ENCODE assay signal across 20 cellular contexts in the genomic region with DNA sequence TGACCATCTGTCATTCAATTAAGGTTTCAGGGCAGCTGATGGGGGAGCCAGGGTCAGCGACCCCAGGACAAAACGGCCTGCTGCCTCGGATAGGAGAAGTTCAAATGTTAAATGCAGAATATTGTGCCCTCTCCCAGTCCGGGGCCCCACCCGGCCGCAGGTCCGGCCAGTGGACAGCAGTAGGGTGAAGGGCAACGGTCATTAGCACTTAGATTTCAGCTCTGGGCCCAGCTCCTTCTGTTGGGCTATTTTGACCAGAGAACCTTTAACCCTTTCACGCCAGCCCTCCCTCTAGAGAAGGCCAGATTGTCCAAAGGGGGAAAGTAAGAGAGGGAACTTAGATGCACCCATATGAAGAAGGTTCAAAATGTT. TPM values are rescaled to one million over a fixed set of nuclear protein-coding genes. Genes with fewer than 3 reads are reported as not detected.
A peak's percentile ranks its signal among the peaks of the same experiment; 100 is the strongest.
DNase-seq lines count a peak whose midpoint lies in the region; ATAC-seq, FAIRE-seq and TF ChIP-seq lines count a peak whose summit lies in the region.
"Had no signal": no experiment of that assay in that cellular context is flagged by ENCODE, and none has a peak within 500 bp of the region (broad histone marks: within the 10 kb centered on the region; RNA-seq: fewer than 3 reads in every experiment).

No MANE protein-coding gene starts in this region.

- TF ChIP-seq EP300 in H1 (IDR thresholded peaks at IDR 0.05; ENCODE audit: borderline replicate concordance in 1 of 2, low read depth in 2 of 2, low read length in 2 of 2), result no peak

- H3K4me3 Mint-ChIP-seq in IgD-negative memory B cell, result peak overlapping the region in 3 of 4 donors; percentile 12 to 55 (median 29)
- H3K4me3 Mint-ChIP-seq in activated T-helper 1 cell treated with anti-CD3 and anti-CD28 coated beads, Interleukin-12 subunit alpha, Interleukin-12 subunit beta, Interleukin-2, Interleukin-4 antibody, amounts not matched to agents 30 ng/mL and 10 ng/mL and 1 ng/mL, durations not matched to agents 14 hours and 24 hours and 36 hours, result no peak overlapping the region
- H3K4me3 Mint-ChIP-seq: activated CD8-positive, alpha-beta T cell treated with anti-CD3 and anti-CD28 coated beads, Interleukin-2, amount 10 ng/mL, durations not matched to agents 7 days and 5 days had no signal

- no peak for FAIRE-seq in H1 (lab: Jason Lieb, UNC)
- FAIRE-seq: D721Med had no signal

- H3K4me1 ChIP-seq in H1 (replicated peaks in 1 of 4; ENCODE audit: control insufficient read depth in 3 of 4, insufficient read depth in 4 of 4, low read length in 3 of 4) (peaks cover 10 to 23% (median 19%) of the 10 kb centered on the region in 4 experiments), lower lobe of right lung (peaks cover 30% of the 10 kb centered on the region), thoracic aorta (ENCODE audit: control insufficient read depth in 1 of 2, low read depth in 2 of 2) (peaks cover 24 to 31% of the 10 kb centered on the region in 2 donors)
- H3K4me1 ChIP-seq: BE2C, SJSA1 had no signal

- peaks cover 10 to 23% (median 13%) of the 10 kb centered on the region in 3 donors for H3K4me1 Mint-ChIP-seq in IgD-negative memory B cell
- H3K4me1 Mint-ChIP-seq in activated T-helper 1 cell treated with anti-CD3 and anti-CD28 coated beads, Interleukin-12 subunit alpha, Interleukin-12 subunit beta, Interleukin-2, Interleukin-4 antibody, amounts not matched to agents 30 ng/mL and 10 ng/mL and 1 ng/mL, durations not matched to agents 14 hours and 24 hours and 36 hours (ENCODE audit: low read depth), result peaks cover 13% of the 10 kb centered on the region

- no peaks in the 10 kb centered on the region; a peak in 1 of 8 replicates for H3K36me3 ChIP-seq in H1 (ENCODE audit: control insufficient read depth in 2 of 4, insufficient read depth in 4 of 4, low read length in 3 of 4)
- no peaks in the 10 kb centered on the region for H3K36me3 ChIP-seq in lower lobe of right lung
- no peaks in the 10 kb centered on the region for H3K36me3 ChIP-seq in thoracic aorta
- H3K36me3 ChIP-seq: BE2C, heart right ventricle, SJSA1, transverse colon had no signal

- no peak overlapping the region for H3K27ac ChIP-seq in H1 (ENCODE audit: low read depth, low read length)
- H3K27ac ChIP-seq in lower lobe of right lung, result no peak overlapping the region
- no peak overlapping the region for H3K27ac ChIP-seq in thoracic aorta
- H3K27ac ChIP-seq: heart right ventricle, SJSA1, transverse colon had no signal

- H3K27me3 Mint-ChIP-seq in IgD-negative memory B cell, result peaks cover 60% of the 10 kb centered on the region
- H3K27me3 Mint-ChIP-seq in activated T-helper 1 cell treated with anti-CD3 and anti-CD28 coated beads, Interleukin-12 subunit alpha, Interleukin-12 subunit beta, Interleukin-2, Interleukin-4 antibody, amounts not matched to agents 30 ng/mL and 10 ng/mL and 1 ng/mL, durations not matched to agents 14 hours and 24 hours and 36 hours (ENCODE audit: insufficient read depth), result peaks cover 74% of the 10 kb centered on the region

- no peak for TF ChIP-seq CTCF in H1 (IDR thresholded peaks at IDR 0.05; ENCODE audit: control extremely low read depth in 1 of 3, insufficient read depth in 1 of 3, low read depth in 1 of 3, low read length in 3 of 3)
- no peak for TF ChIP-seq CTCF in lower lobe of right lung (IDR thresholded peaks at IDR 0.05)
- no peak for TF ChIP-seq CTCF in thoracic aorta (IDR thresholded peaks at IDR 0.05)

- ATAC-seq in lower lobe of right lung, result peak in 1 of 2 donors; percentile 33
- ATAC-seq in thoracic aorta (ENCODE audit: insufficient number of reproducible peaks, low FRiP score, low read depth), result no peak
- no peak for ATAC-seq in HG03342 (IDR thresholded peaks at IDR 0.05; ENCODE audit: unreplicated experiment)
- ATAC-seq: activated CD8-positive, alpha-beta T cell treated with anti-CD3 and anti-CD28 coated beads, Interleukin-2, amount 10 ng/mL, durations not matched to agents 7 days and 5 days; PC-3 had no signal

- peaks cover 0 to 15% of the 10 kb centered on the region in 2 experiments; a peak in 2 of 4 replicates for H3K79me2 ChIP-seq in H1 (ENCODE audit: control insufficient read depth in 1 of 2, insufficient read depth in 2 of 2, low read length in 2 of 2)

- H3K27ac Mint-ChIP-seq in IgD-negative memory B cell, result peak overlapping the region in 1 of 3 donors; percentile 21
- H3K27ac Mint-ChIP-seq in activated T-helper 1 cell treated with anti-CD3 and anti-CD28 coated beads, Interleukin-12 subunit alpha, Interleukin-12 subunit beta, Interleukin-2, Interleukin-4 antibody, amounts not matched to agents 30 ng/mL and 10 ng/mL and 1 ng/mL, durations not matched to agents 14 hours and 24 hours and 36 hours, result no peak overlapping the region
- H3K27ac Mint-ChIP-seq: activated CD8-positive, alpha-beta T cell treated with anti-CD3 and anti-CD28 coated beads, Interleukin-2, amount 10 ng/mL, durations not matched to agents 7 days and 5 days; activated naive CD4-positive, alpha-beta T cell treated with anti-CD3 and anti-CD28 coated beads, Interleukin-2, amount 50 U/mL, for 72 hours had no signal

- H3K4me2 ChIP-seq in H1 (ENCODE audit: insufficient read depth in 1 of 2, low read depth in 2 of 2, low read length in 2 of 2), result peak overlapping the region; percentile 59 to 76

- H3K4ac ChIP-seq in H1 (replicated peaks; ENCODE audit: insufficient read length, low read depth, low read length), result no peak overlapping the region

- no peak overlapping the region for H3K18ac ChIP-seq in H1 (ENCODE audit: extremely low read depth, low read length)

- H3K79me1 ChIP-seq in H1 (ENCODE audit: low read depth, low read length), result no peaks in the 10 kb centered on the region

- intact Hi-C loops in lower lobe of right lung (cut with DNase I), result no loop called here
- intact Hi-C loops in activated T-helper 1 cell treated with anti-CD3 and anti-CD28 coated beads, Interleukin-12 subunit alpha, Interleukin-12 subunit beta, Interleukin-2, Interleukin-4 antibody, amounts not matched to agents 30 ng/mL and 10 ng/mL and 1 ng/mL, durations not matched to agents 14 hours and 24 hours and 36 hours (cut with micrococcal nuclease), result no loop called here

- H3K9me3 Mint-ChIP-seq in IgD-negative memory B cell, result peaks cover 0 to 3% (median 3%) of the 10 kb centered on the region in 3 donors
- H3K9me3 Mint-ChIP-seq in activated T-helper 1 cell treated with anti-CD3 and anti-CD28 coated beads, Interleukin-12 subunit alpha, Interleukin-12 subunit beta, Interleukin-2, Interleukin-4 antibody, amounts not matched to agents 30 ng/mL and 10 ng/mL and 1 ng/mL, durations not matched to agents 14 hours and 24 hours and 36 hours, result no peaks in the 10 kb centered on the region
- H3K9me3 Mint-ChIP-seq: activated naive CD4-positive, alpha-beta T cell treated with anti-CD3 and anti-CD28 coated beads, Interleukin-2, amount 50 U/mL, for 72 hours had no signal

- WGBS in H1 (ENCODE audit: extremely low coverage in 1 of 2, insufficient coverage in 1 of 2, insufficient read length in 1 of 2, insufficient replicate concordance in 2 of 2, low coverage in 1 of 2, low lambda C conversion rate in 2 of 2, missing lambda C conversion rate in 1 of 2), 2 experiments, result 32% methylated on average over 9 of the region's 9 CpGs; no CpG with 5 or more reads in 1 of the 2 experiments

- CTCF ChIA-PET in H1 (lab: Charles Lee; ENCODE audit: partially characterized antibody), result interaction anchor here (0.6 to 13.4 kb wide), 6 partner anchors 10 to 53 kb away, joined by 3 to 182 read pairs (median 6); partner anchors contain the start of gene ONECUT1

- H2BK15ac ChIP-seq in H1 (ENCODE audit: low read length), result no peak overlapping the region

- peak overlapping the region; percentile 72; the same call in 1 of the 2 replicates for H2BK5ac ChIP-seq in H1 (ENCODE audit: low read depth, low read length)

- H2BK12ac ChIP-seq in H1 (ENCODE audit: low read depth, low read length), result no peak overlapping the region

- H3K9ac ChIP-seq in H1 (replicated peaks in 1 of 4; ENCODE audit: extremely low read depth in 1 of 4, low read depth in 3 of 4, low read length in 3 of 4), result peak overlapping the region in 3 of 4 experiments; percentile 44 to 70 (median 62); a peak in 4 of 7 replicates

- TF ChIP-seq POLR2A in H1 (IDR thresholded peaks at IDR 0.05; ENCODE audit: control extremely low read depth in 1 of 2, low read depth in 2 of 2, low read length in 2 of 2), result no peak

- DNase-seq in H1 (ENCODE audit: low read depth in 1 of 2, low spot score in 2 of 2) (no peak), lower lobe of right lung (no peak), thoracic aorta (ENCODE audit: low spot score) (no peak), GOT3 (lab: John Stamatoyannopoulos, UW) (no peak)
- no peak for DNase-seq in activated T-helper 1 cell treated with anti-CD3 and anti-CD28 coated beads, Interleukin-12 subunit alpha, Interleukin-12 subunit beta, Interleukin-2, Interleukin-4 antibody, amounts not matched to agents 30 ng/mL and 10 ng/mL and 1 ng/mL, durations not matched to agents 14 hours and 24 hours and 36 hours (ENCODE audit: low spot score)
- DNase-seq: activated CD8-positive, alpha-beta T cell treated with anti-CD3 and anti-CD28 coated beads, Interleukin-2, amount 10 ng/mL, durations not matched to agents 7 days and 5 days; BE2C; heart right ventricle; kidney glomerular epithelial cell; NCI-H1694; NCI-H82; PC-3; T-helper 2 cell; transverse colon had no signal

- H2AK5ac ChIP-seq in H1 (ENCODE audit: low read depth, low read length), result no peak overlapping the region

- peaks cover 13% of the 10 kb centered on the region for H3K23me2 ChIP-seq in H1 (ENCODE audit: low read depth, low read length)

- POLR2A ChIA-PET in H1 (lab: Charles Lee; ENCODE audit: partially characterized antibody), result interaction anchor here (0.6 to 14.4 kb wide), 6 partner anchors 9 to 800 kb away, joined by 3 to 225 read pairs (median 4); partner anchors contain the start of gene ONECUT1

- H3K27me3 ChIP-seq in H1 (replicated peaks in 1 of 4; ENCODE audit: control insufficient read depth in 3 of 4, extremely low read depth in 1 of 4, insufficient read depth in 3 of 4, low read length in 3 of 4) (peaks cover 5 to 33% (median 24%) of the 10 kb centered on the region in 4 experiments; a peak in 6 of 7 replicates), lower lobe of right lung (ENCODE audit: low read depth) (peaks cover 98% of the 10 kb centered on the region), thoracic aorta (replicated peaks; ENCODE audit: insufficient read depth) (peaks cover 5% of the 10 kb centered on the region)

- no peak overlapping the region for H2BK20ac ChIP-seq in H1 (ENCODE audit: low read length)

- H2BK120ac ChIP-seq in H1 (replicated peaks; ENCODE audit: low read depth, low read length), result no peak overlapping the region

- H3K36me3 Mint-ChIP-seq in IgD-negative memory B cell, result peaks cover 7% of the 10 kb centered on the region
- H3K36me3 Mint-ChIP-seq in activated T-helper 1 cell treated with anti-CD3 and anti-CD28 coated beads, Interleukin-12 subunit alpha, Interleukin-12 subunit beta, Interleukin-2, Interleukin-4 antibody, amounts not matched to agents 30 ng/mL and 10 ng/mL and 1 ng/mL, durations not matched to agents 14 hours and 24 hours and 36 hours (ENCODE audit: low read depth), result no peaks in the 10 kb centered on the region

- peak overlapping the region; percentile 73 for H3K56ac ChIP-seq in H1 (replicated peaks; ENCODE audit: insufficient read length, low read depth, low read length)

- TF ChIP-seq RAD21 in H1 (IDR thresholded peaks at IDR 0.05 in 1 of 2, conservative IDR thresholded peaks at IDR 0.05 in 1 of 2; ENCODE audit: low read depth in 2 of 2, low read length in 2 of 2), result no peak

- H4K91ac ChIP-seq in H1 (replicated peaks; ENCODE audit: insufficient read length, low read length), result peak overlapping the region; percentile 77

- H3K14ac ChIP-seq in H1 (ENCODE audit: insufficient read length), result no peak overlapping the region

- H4K20me1 ChIP-seq in H1 (replicated peaks in 1 of 2; ENCODE audit: control insufficient read depth in 1 of 2, insufficient read depth in 2 of 2, low read length in 2 of 2), result peaks cover 0 to 6% of the 10 kb centered on the region in 2 experiments

- H3K4me3 ChIP-seq in H1 (ENCODE audit: extremely low read depth in 1 of 4, insufficient read depth in 2 of 4, low read depth in 3 of 4, low read length in 4 of 4) (peak overlapping the region; percentile 20 to 69 (median 42); a peak in 6 of 8 replicates), lower lobe of right lung (peak overlapping the region; percentile 38), thoracic aorta (peak overlapping the region; percentile 67)
- H3K4me3 ChIP-seq: SJSA1 had no signal

- H4K8ac ChIP-seq in H1 (ENCODE audit: extremely low read depth, insufficient read depth, low read length), result peak overlapping the region; percentile 90

- H3K23ac ChIP-seq in H1 (ENCODE audit: insufficient read length), result no peak overlapping the region

- H4K5ac ChIP-seq in H1 (ENCODE audit: insufficient read length, low read depth, low read length), result no peak overlapping the region

- no peak overlapping the region for H2AFZ ChIP-seq in H1 (ENCODE audit: low read length)

- peaks cover 0 to 4% of the 10 kb centered on the region in 2 experiments; a peak in 1 of 4 replicates for H3K9me3 ChIP-seq in H1 (ENCODE audit: insufficient read depth in 2 of 2, low read depth in 1 of 2, low read length in 1 of 2)
- H3K9me3 ChIP-seq in lower lobe of right lung, result no peaks in the 10 kb centered on the region
- no peaks in the 10 kb centered on the region for H3K9me3 ChIP-seq in thoracic aorta
- H3K9me3 ChIP-seq: BE2C, heart right ventricle, SJSA1, transverse colon had no signal

RNA-seq across cellular contexts. Expression of gene ONECUT1, which starts 16.1 kb away (rescaled TPM):
- polyA plus RNA-seq in IgD-negative memory B cell (not detected), H1 (2011; rRNA removed) (0.47 and 0.65 TPM in 2 replicates)
- total RNA-seq in H1 (2021; fragmentation: NEBNext Ultra II Directional; extraction: Animal tissue kit (Norgen Biotek cat#: 25700)), result 6.1 and 6.4 TPM in 2 replicates
- 1.1 TPM for polyA plus RNA-seq in H1 (2011; cell fraction: cytosol; rRNA removed)
- polyA plus RNA-seq in H1 (2011; cell fraction: nucleus; rRNA removed), result 2.0 TPM
- polyA plus RNA-seq in H1 (2012, experiment 1 of 2), result 1.4 to 3.0 TPM (median 1.8 TPM) in 4 replicates
- 0.12 TPM for polyA plus RNA-seq in H1 (2012, experiment 2 of 2)
- 11.2 TPM for polyA plus RNA-seq in H1 (2013, experiment 1 of 2)
- polyA plus RNA-seq in H1 (2013, experiment 2 of 2), result 10.6 TPM
- 4.4 and 5.0 TPM in 2 replicates for polyA minus RNA-seq in H1 (2011; rRNA and poly(A)+ RNA removed)
- 7.1 TPM for polyA minus RNA-seq in H1 (2011; cell fraction: cytosol; rRNA and poly(A)+ RNA removed)
- polyA minus RNA-seq in H1 (2011; cell fraction: nucleus; rRNA and poly(A)+ RNA removed), result 7.6 TPM
- total RNA-seq in lower lobe of right lung (not detected), thoracic aorta (under 1 TPM in 1 of 2 donors, not detected in 1; 0.28 TPM)
- total RNA-seq in activated T-helper 1 cell treated with anti-CD3 and anti-CD28 coated beads, Interleukin-12 subunit alpha, Interleukin-12 subunit beta, Interleukin-2, Interleukin-4 antibody, amounts not matched to agents 30 ng/mL and 10 ng/mL and 1 ng/mL, durations not matched to agents 14 hours and 24 hours and 36 hours, result not detected in 2 replicates
- total RNA-seq: activated CD8-positive, alpha-beta T cell treated with anti-CD3 and anti-CD28 coated beads, Interleukin-2, amount 10 ng/mL, durations not matched to agents 7 days and 5 days; activated naive CD4-positive, alpha-beta T cell treated with anti-CD3 and anti-CD28 coated beads, Interleukin-2, amount 50 U/mL, for 72 hours; HT-29; PC-3; SJSA1 had no signal
- polyA plus RNA-seq: heart right ventricle had no signal
